ENCODE assay signal across 11 cellular contexts in the genomic region with DNA sequence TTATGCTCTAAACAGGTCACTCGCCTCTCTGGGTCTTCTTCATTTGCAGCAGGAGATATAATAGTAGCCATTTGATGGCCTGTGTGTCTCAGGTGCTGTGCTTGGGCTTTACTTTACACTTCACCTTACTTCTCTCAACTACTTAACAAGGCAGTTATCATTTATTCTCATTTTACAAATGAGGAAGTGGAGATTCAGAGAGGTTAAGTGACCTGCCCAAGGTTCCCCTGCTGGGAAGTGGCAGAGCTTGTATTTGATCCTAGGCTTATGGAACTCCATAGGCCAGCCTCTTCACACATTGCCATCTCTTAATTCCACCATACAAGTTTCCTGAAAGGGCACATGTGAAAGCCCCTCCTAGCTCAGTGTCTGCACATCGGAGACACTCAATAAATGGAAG. TPM values are rescaled to one million over a fixed set of nuclear protein-coding genes. Genes with fewer than 3 reads are reported as not detected.
"Had no signal": no experiment of that assay in that cellular context is flagged by ENCODE, and none has a peak within 500 bp of the region (broad histone marks: within the 10 kb centered on the region; RNA-seq: fewer than 3 reads in every experiment).

No MANE protein-coding gene starts in this region.

- DNase-seq: H9, HCEC 1CT, IMR-90, Karpas-422, KBM-7 had no signal

- FAIRE-seq: H1, H54 had no signal

- H2AFZ ChIP-seq: GM23338 had no signal

- H3K27ac ChIP-seq: HL-60, KMS-11 had no signal

- H3K4me3 ChIP-seq: GM23338 had no signal

- H3K4me2 ChIP-seq: GM23338, KMS-11 had no signal

- H3K9ac ChIP-seq: KMS-11 had no signal

- ATAC-seq: GM23338 had no signal

RNA-seq across cellular contexts. Expression of a gene that starts 30.4 kb away (rescaled TPM):
- total RNA-seq: HT1080, IMR-90 had no signal
- polyA plus RNA-seq: IMR-90 had no signal
